ENCODE assay signal across 1 cellular context in genomic region chr5:161745392-161745791, GRCh38.
TF ChIP-seq lines count a peak whose summit lies in the region.

No MANE protein-coding gene starts in this region.

TF ChIP-seq in GM23338, 12 proteins besides CTCF, POLR2A, EP300 and RAD21 (continued from another document):
- TF ChIP-seq ZNF462 (CRISPR knock-in tag; IDR thresholded peaks at IDR 0.05) = no peak
